Comparison of ENCODE assay signal across 13 cellular contexts in the genomic region with DNA sequence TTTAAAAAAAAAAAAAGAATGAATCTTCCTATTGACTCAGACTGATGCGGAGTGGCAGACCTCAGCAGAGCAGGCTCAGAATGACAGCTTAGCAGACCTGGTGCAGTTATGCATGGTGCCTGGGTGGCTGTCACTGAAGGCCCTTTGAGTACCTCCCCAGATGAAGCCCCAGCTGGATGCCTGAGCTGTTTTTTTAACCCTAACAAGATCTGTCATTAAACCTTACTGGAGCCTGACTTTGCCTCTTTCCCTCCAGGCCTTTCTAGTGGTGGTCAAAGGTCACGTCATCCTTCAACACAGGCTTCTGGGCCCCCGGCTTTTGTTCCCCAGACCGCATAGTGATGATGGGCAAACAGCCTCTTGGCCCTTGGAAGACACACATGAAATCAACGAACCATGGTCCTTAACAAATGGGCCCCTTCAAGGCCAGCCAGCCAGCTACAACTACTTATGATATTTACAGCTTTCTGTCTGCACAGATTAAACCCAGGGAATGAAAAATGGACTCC.
DNase-seq lines count a peak whose midpoint lies in the region; ATAC-seq and TF ChIP-seq lines count a peak whose summit lies in the region.
"Had no signal": no experiment of that assay in that cellular context is flagged by ENCODE, and none has a peak within 500 bp of the region (broad histone marks: within the 10 kb centered on the region; RNA-seq: fewer than 3 reads in every experiment).

No MANE protein-coding gene starts in this region.

- peaks cover 0 to 25% of the 10 kb centered on the region in 2 donors for H3K4me1 ChIP-seq in left lung
- H3K4me1 ChIP-seq: foreskin keratinocyte had no signal

- H3K27ac Mint-ChIP-seq in activated naive CD4-positive, alpha-beta T cell treated with anti-CD3 and anti-CD28 coated beads, Interleukin-2, amount 50 U/mL, for 72 hours, result peak overlapping the region in 1 of 2 donors; percentile 8
- H3K27ac Mint-ChIP-seq in activated naive CD8-positive, alpha-beta T cell treated with anti-CD3 and anti-CD28 coated beads, Interleukin-2, amount 50 U/mL, for 24 hours, result no peak overlapping the region
- H3K27ac Mint-ChIP-seq: immature natural killer cell had no signal

- no peak overlapping the region for H3K4me3 Mint-ChIP-seq in activated naive CD8-positive, alpha-beta T cell treated with anti-CD3 and anti-CD28 coated beads, Interleukin-2, amount 50 U/mL, for 24 hours
- H3K4me3 Mint-ChIP-seq: immature natural killer cell had no signal

- H3K36me3 ChIP-seq in left lung, result no peaks in the 10 kb centered on the region

- ATAC-seq in activated naive CD4-positive, alpha-beta T cell treated with anti-CD3 and anti-CD28 coated beads, Interleukin-2, amount 50 U/mL, for 72 hours, result peak; percentile 79 to 91
- peak; percentile 43 for ATAC-seq in activated naive CD8-positive, alpha-beta T cell treated with anti-CD3 and anti-CD28 coated beads, Interleukin-2, amount 50 U/mL, for 24 hours
- ATAC-seq in GM21737 (IDR thresholded peaks at IDR 0.05; ENCODE audit: unreplicated experiment) (no peak), left lung (no peak)
- ATAC-seq: foreskin keratinocyte had no signal

- no peaks in the 10 kb centered on the region for H3K36me3 Mint-ChIP-seq in activated naive CD4-positive, alpha-beta T cell treated with anti-CD3 and anti-CD28 coated beads, Interleukin-2, amount 50 U/mL, for 72 hours
- H3K36me3 Mint-ChIP-seq in activated naive CD8-positive, alpha-beta T cell treated with anti-CD3 and anti-CD28 coated beads, Interleukin-2, amount 50 U/mL, for 24 hours (ENCODE audit: low read depth), result peaks cover 5% of the 10 kb centered on the region

- peaks cover 0 to 6% of the 10 kb centered on the region in 2 donors for H3K27me3 ChIP-seq in left lung

- H3K9me3 Mint-ChIP-seq in activated naive CD4-positive, alpha-beta T cell treated with anti-CD3 and anti-CD28 coated beads, Interleukin-2, amount 50 U/mL, for 72 hours, result peaks cover 4 to 5% of the 10 kb centered on the region in 2 donors
- H3K9me3 Mint-ChIP-seq in activated naive CD8-positive, alpha-beta T cell treated with anti-CD3 and anti-CD28 coated beads, Interleukin-2, amount 50 U/mL, for 24 hours, result peaks cover 8% of the 10 kb centered on the region

- intact Hi-C loops in left lung (cut with DNase I), result no loop called here

- TF ChIP-seq CTCF in left lung (IDR thresholded peaks at IDR 0.05), result no peak

- no peak for DNase-seq in activated naive CD4-positive, alpha-beta T cell treated with anti-CD3 and anti-CD28 coated beads, Interleukin-2, amount 50 U/mL, for 72 hours (ENCODE audit: low spot score in 2 of 2)
- DNase-seq in activated naive CD4-positive, alpha-beta T cell (lab: John Stamatoyannopoulos, UW), result no peak
- DNase-seq in M059J (ENCODE audit: low read depth), result peak; percentile 43
- no peak for DNase-seq in activated naive CD8-positive, alpha-beta T cell treated with anti-CD3 and anti-CD28 coated beads, Interleukin-2, amount 50 U/mL, for 24 hours
- DNase-seq in retina, result peak; percentile 81
- no peak for DNase-seq in left lung
- no peak for DNase-seq in SW480 (ENCODE audit: low spot score)
- DNase-seq: amygdala, dermis blood vessel endothelial cell, foreskin keratinocyte, immature natural killer cell, NCI-H1436 treated with DMSO at 0.1 percent for 48 hours had no signal

- H3K9me3 ChIP-seq in left lung, result no peaks in the 10 kb centered on the region

- H3K4me3 ChIP-seq in left lung, result no peak overlapping the region

- peaks cover 6% of the 10 kb centered on the region for H3K4me1 Mint-ChIP-seq in activated naive CD8-positive, alpha-beta T cell treated with anti-CD3 and anti-CD28 coated beads, Interleukin-2, amount 50 U/mL, for 24 hours

- peak overlapping the region in 1 of 2 donors; percentile 34 for H3K27ac ChIP-seq in left lung
- H3K27ac ChIP-seq: foreskin keratinocyte had no signal

- H3K27me3 Mint-ChIP-seq in activated naive CD8-positive, alpha-beta T cell treated with anti-CD3 and anti-CD28 coated beads, Interleukin-2, amount 50 U/mL, for 24 hours, result peaks cover 18% of the 10 kb centered on the region

Comparison
In these comparisons a context has a peak if more than half of its experiments do, and no peak if none do; other contexts are left out.
1. ATAC-seq: peak in activated naive CD4-positive, alpha-beta T cell treated with anti-CD3 and anti-CD28 coated beads, Interleukin-2, amount 50 U/mL, for 72 hours (2 of 2) and activated naive CD8-positive, alpha-beta T cell treated with anti-CD3 and anti-CD28 coated beads, Interleukin-2, amount 50 U/mL, for 24 hours (single experiment); none in GM21737 (single experiment) and left lung (single experiment).
2. DNase-seq: peak in M059J (single experiment) and retina (single experiment); none in activated naive CD4-positive, alpha-beta T cell treated with anti-CD3 and anti-CD28 coated beads, Interleukin-2, amount 50 U/mL, for 72 hours (0 of 2), activated naive CD4-positive, alpha-beta T cell (0 of 4), activated naive CD8-positive, alpha-beta T cell treated with anti-CD3 and anti-CD28 coated beads, Interleukin-2, amount 50 U/mL, for 24 hours (single experiment), left lung (0 of 2) and SW480 (single experiment).